In the genomic region with DNA sequence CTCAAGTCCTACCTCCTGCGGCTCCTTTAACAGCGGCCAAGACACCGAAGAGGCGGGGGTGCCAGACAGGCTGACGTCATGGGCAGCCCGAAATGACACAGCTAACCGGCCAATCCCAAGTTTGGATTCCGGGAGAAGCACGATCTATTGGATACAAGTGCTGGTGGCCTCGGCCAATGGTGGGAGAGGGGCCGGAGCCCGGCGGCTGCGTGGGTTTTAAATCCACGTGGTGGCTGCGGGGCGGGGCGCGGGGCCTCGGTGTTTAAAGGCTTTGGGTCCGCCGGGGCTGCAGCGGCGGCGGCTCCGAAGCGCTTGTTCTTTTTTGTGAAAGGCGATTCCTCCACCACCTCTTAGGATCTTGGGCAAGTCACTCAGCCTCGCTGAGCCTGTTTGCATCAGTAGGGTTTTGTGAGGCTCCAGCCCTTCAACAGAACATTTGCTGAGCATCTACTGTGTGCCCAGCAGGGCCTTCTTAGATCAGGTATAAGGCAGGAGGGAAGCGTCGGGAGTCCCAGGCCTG, we compare ENCODE assay signal across 8 cellular contexts. TPM values are rescaled to one million over a fixed set of nuclear protein-coding genes. Genes with fewer than 3 reads are reported as not detected.
A peak's percentile ranks its signal among the peaks of the same experiment; 100 is the strongest.
DNase-seq lines count a peak whose midpoint lies in the region; ATAC-seq and TF ChIP-seq lines count a peak whose summit lies in the region.

No MANE protein-coding gene starts in this region.

- no TSS peak for BruUV-seq in Caco-2 (replicated peaks; lab: Mats Ljungman, UMichigan)
- no TSS peak for BruUV-seq in Panc1 (replicated peaks; lab: Mats Ljungman, UMichigan)

- in situ Hi-C loops in Panc1 (cut with HindIII; ENCODE audit: low pct_unique_long_range_greater_than_20kb, low sequenced_read_pairs) = no loop called here

- DNase-seq in Caco-2 (peak; percentile 99 to 100), Panc1 (ENCODE audit: low read depth, low spot score) (peak; percentile 90), esophagus squamous epithelium (lab: John Stamatoyannopoulos, UW) (peak; percentile 76)
- peak; percentile 89 to 94 for DNase-seq in activated T-cell treated with anti-CD3 and anti-CD28 coated beads, Interleukin-2, amount 50 U/mL, for 72 hours
- DNase-seq in stimulated activated CD8-positive, alpha-beta memory T cell treated with anti-CD3 and anti-CD28 coated beads, Interleukin-4, amount 100 ng/mL, for 4 hours (ENCODE audit: low read depth in 2 of 2, low spot score in 1 of 2) = peak; percentile 75 to 89

- WGBS in esophagus squamous epithelium, 2 donors = 1 to 2% methylated on average over 20 to 27 of the region's 31 CpGs

- H3K9ac ChIP-seq in HUES6 (ENCODE audit: low read length) (peak overlapping the region; percentile 66), muscle layer of colon (ENCODE audit: low read length) (no peak overlapping the region)

- POLR2A ChIA-PET in Caco-2 (lab: Charles Lee) = interaction anchor here (0.6 kb wide), 1 partner anchor 214 kb away, joined by 6 read pairs; no protein-coding TSS in a partner anchor
- POLR2A ChIA-PET in Panc1 (lab: Charles Lee) = no interaction called here

- no peaks in the 10 kb centered on the region for H3K4me1 Mint-ChIP-seq in Caco-2 (ENCODE audit: low read depth, unreplicated experiment)
- H3K4me1 Mint-ChIP-seq in activated T-cell treated with anti-CD3 and anti-CD28 coated beads, Interleukin-2, amount 50 U/mL, for 72 hours (ENCODE audit: low read depth) = peaks cover 13% of the 10 kb centered on the region

- peaks cover 6% of the 10 kb centered on the region for H3K36me3 Mint-ChIP-seq in Caco-2 (ENCODE audit: insufficient read depth, unreplicated experiment)
- no peaks in the 10 kb centered on the region for H3K36me3 Mint-ChIP-seq in activated T-cell treated with anti-CD3 and anti-CD28 coated beads, Interleukin-2, amount 50 U/mL, for 72 hours (ENCODE audit: insufficient read depth in 2 of 2)

- H3K36me3 ChIP-seq in Caco-2 (ENCODE audit: control insufficient read depth, insufficient read depth, low read length) = no peaks in the 10 kb centered on the region
- no peaks in the 10 kb centered on the region for H3K36me3 ChIP-seq in HUES6 (ENCODE audit: control insufficient read depth, insufficient read depth, low read length)
- no peaks in the 10 kb centered on the region for H3K36me3 ChIP-seq in Panc1 (ENCODE audit: control insufficient read depth, insufficient read depth, low read length)
- H3K36me3 ChIP-seq in esophagus squamous epithelium = no peaks in the 10 kb centered on the region
- H3K36me3 ChIP-seq in muscle layer of colon (ENCODE audit: insufficient read depth, low read length) = no peaks in the 10 kb centered on the region

- H3K4me3 Mint-ChIP-seq in Caco-2 (ENCODE audit: unreplicated experiment) = peak overlapping the region; percentile 70
- peak overlapping the region; percentile 62 to 67 for H3K4me3 Mint-ChIP-seq in activated T-cell treated with anti-CD3 and anti-CD28 coated beads, Interleukin-2, amount 50 U/mL, for 72 hours

- H3K27me3 ChIP-seq in Caco-2 (replicated peaks; ENCODE audit: control insufficient read depth, insufficient read depth, low read length) (peaks cover under 1% of the 10 kb centered on the region; the same call in 1 of the 2 replicates), HUES6 (ENCODE audit: control insufficient read depth, insufficient read depth, low read length) (no peaks in the 10 kb centered on the region), Panc1 (ENCODE audit: control insufficient read depth, insufficient read depth, low read length) (no peaks in the 10 kb centered on the region), esophagus squamous epithelium (peaks cover 0 to 10% (median 0%) of the 10 kb centered on the region in 4 donors), muscle layer of colon (ENCODE audit: control insufficient read depth in 1 of 2, insufficient read depth in 2 of 2, low read length in 2 of 2) (no peaks in the 10 kb centered on the region)

- TF ChIP-seq POLR2A in esophagus squamous epithelium (IDR thresholded peaks at IDR 0.05) = no peak

- intact Hi-C loops in Caco-2 (cut with micrococcal nuclease; ENCODE audit: unreplicated experiment) (loop anchor here (1.0 to 5.0 kb wide), 4 partner anchors 8 to 94 kb away; a partner anchor contains a TSS), Panc1 (cut with micrococcal nuclease; ENCODE audit: unreplicated experiment) (no loop called here), esophagus squamous epithelium (cut with DNase I) (no loop called here)

- peak; percentile 94 for ATAC-seq in GM21526 (IDR thresholded peaks at IDR 0.05; ENCODE audit: low FRiP score, unreplicated experiment)
- ATAC-seq in Panc1 = peak; percentile 98
- peak; percentile 98 to 99 for ATAC-seq in activated T-cell treated with anti-CD3 and anti-CD28 coated beads, Interleukin-2, amount 50 U/mL, for 72 hours (replicated peaks in 1 of 2)

- H3K9me3 ChIP-seq in Caco-2 (no peaks in the 10 kb centered on the region), HUES6 (ENCODE audit: control insufficient read depth, insufficient read depth, low read depth, low read length) (no peaks in the 10 kb centered on the region), Panc1 (ENCODE audit: control insufficient read depth, insufficient read depth, low read depth, low read length) (no peaks in the 10 kb centered on the region), esophagus squamous epithelium (no peaks in the 10 kb centered on the region), muscle layer of colon (ENCODE audit: low read length) (no peaks in the 10 kb centered on the region)

- H3K9me3 Mint-ChIP-seq in Caco-2 (ENCODE audit: unreplicated experiment) = no peaks in the 10 kb centered on the region
- H3K9me3 Mint-ChIP-seq in activated T-cell treated with anti-CD3 and anti-CD28 coated beads, Interleukin-2, amount 50 U/mL, for 72 hours = no peaks in the 10 kb centered on the region

- TF ChIP-seq CTCF in Caco-2 (IDR thresholded peaks at IDR 0.05; ENCODE audit: insufficient read depth in 1 of 2, low read depth in 1 of 2, low read length in 1 of 2, severe bottlenecking in 1 of 2, unreplicated experiment in 1 of 2) (no peak), Panc1 (IDR thresholded peaks at IDR 0.05) (no peak), esophagus squamous epithelium (IDR thresholded peaks at IDR 0.05) (no peak)

- peaks cover 15% of the 10 kb centered on the region for H3K27me3 Mint-ChIP-seq in Caco-2 (ENCODE audit: insufficient read depth, unreplicated experiment)
- peaks cover 7% of the 10 kb centered on the region for H3K27me3 Mint-ChIP-seq in activated T-cell treated with anti-CD3 and anti-CD28 coated beads, Interleukin-2, amount 50 U/mL, for 72 hours (ENCODE audit: low read depth)

- H3K27ac Mint-ChIP-seq in Caco-2 (ENCODE audit: unreplicated experiment) = peak overlapping the region; percentile 58
- H3K27ac Mint-ChIP-seq in activated T-cell treated with anti-CD3 and anti-CD28 coated beads, Interleukin-2, amount 50 U/mL, for 72 hours = no peak overlapping the region

- CTCF ChIA-PET in Caco-2 (lab: Charles Lee) = interaction anchor here (0.6 to 1.5 kb wide), 5 partner anchors 8 to 387 kb away, joined by 3 to 5 read pairs (median 3); a partner anchor contains a TSS
- CTCF ChIA-PET in Panc1 (lab: Charles Lee) = no interaction called here

- H3K4me3 ChIP-seq in Caco-2 (ENCODE audit: low read depth, low read length) (peak overlapping the region; percentile 40), HUES6 (ENCODE audit: low read depth, low read length) (peak overlapping the region; percentile 66), Panc1 (ENCODE audit: low read depth in 2 of 2, low read length in 2 of 2) (peak overlapping the region; percentile 50 to 70), esophagus squamous epithelium (peak overlapping the region in 3 of 4 donors; percentile 29 to 62 (median 29)), muscle layer of colon (ENCODE audit: low read depth in 1 of 2, low read length in 2 of 2) (peak overlapping the region; percentile 64 to 67)

- peaks cover 8% of the 10 kb centered on the region for H3K4me1 ChIP-seq in Caco-2
- H3K4me1 ChIP-seq in HUES6 (ENCODE audit: control insufficient read depth, insufficient read depth, low read length) = peaks cover 23% of the 10 kb centered on the region
- H3K4me1 ChIP-seq in Panc1 (ENCODE audit: control insufficient read depth, insufficient read depth, low read length) = peaks cover 31% of the 10 kb centered on the region
- peaks cover 5 to 37% (median 20%) of the 10 kb centered on the region in 3 donors for H3K4me1 ChIP-seq in esophagus squamous epithelium
- peaks cover 14% of the 10 kb centered on the region for H3K4me1 ChIP-seq in muscle layer of colon (ENCODE audit: insufficient read depth, low read length)

- H3K27ac ChIP-seq in HUES6 (ENCODE audit: low read depth, low read length) (0 out of 2 replicates have a peak overlapping the region, but pooled peaks have one; percentile 7), Panc1 (ENCODE audit: low read length) (peak overlapping the region; percentile 85), esophagus squamous epithelium (no peak overlapping the region), muscle layer of colon (ENCODE audit: low read depth, low read length) (no peak overlapping the region)

RNA-seq across cellular contexts. Expression of a gene that starts 8.7 kb away (rescaled TPM):
- 3.3 and 3.7 TPM in 2 replicates for total RNA-seq in Caco-2 (2022)
- total RNA-seq in Panc1 (2021; ENCODE audit: unreplicated experiment) = 89.8 TPM
- polyA plus RNA-seq in Panc1 (2012; ENCODE audit: insufficient read length) = 103 TPM
- total RNA-seq in activated T-cell treated with anti-CD3 and anti-CD28 coated beads, Interleukin-2, amount 50 U/mL, for 72 hours = 1 to 10 TPM; 4.3 to 4.6 TPM
- total RNA-seq in esophagus squamous epithelium = 1 to 10 TPM in 3 of 4 donors, under 1 TPM in 1; 0.95 to 4.6 (median 2.6) TPM

Comparison
In these comparisons a context has a peak if more than half of its experiments do, and no peak if none do; other contexts are left out.
1. H3K27ac ChIP-seq: peak in HUES6 (single experiment) and Panc1 (single experiment); none in esophagus squamous epithelium (0 of 4) and muscle layer of colon (single experiment).
2. RNA of a gene that starts 8.7 kb away (total RNA-seq): 89.8 TPM in Panc1 (single experiment); 4.3 to 4.6 TPM in activated T-cell treated with anti-CD3 and anti-CD28 coated beads, Interleukin-2, amount 50 U/mL, for 72 hours, 3.3 to 3.7 TPM in Caco-2 and 0.95 to 4.6 TPM in esophagus squamous epithelium; every median in the first group is over 10 times any median in the second.
3. Peak in every context shown above with its lines, with median percentiles within 50 percentile points of each other: DNase-seq, H3K4me3 ChIP-seq and ATAC-seq.